Comparison of ENCODE assay signal across 12 cellular contexts in genomic region chr1:24117722-24118409, GRCh38. TPM values are rescaled to one million over a fixed set of nuclear protein-coding genes. Genes with fewer than 3 reads are reported as not detected.
DNase-seq lines count a peak whose midpoint lies in the region; ATAC-seq and TF ChIP-seq lines count a peak whose summit lies in the region.
"Had no signal": no experiment of that assay in that cellular context is flagged by ENCODE, and none has a peak within 500 bp of the region (broad histone marks: within the 10 kb centered on the region; RNA-seq: fewer than 3 reads in every experiment).

No MANE protein-coding gene starts in this region.

- POLR2A ChIA-PET in Panc1 (lab: Charles Lee): no interaction called here

- TF ChIP-seq CTCF in Panc1 (IDR thresholded peaks at IDR 0.05): no peak
- no peak for TF ChIP-seq CTCF in fibroblast of lung (conservative IDR thresholded peaks at IDR 0.05 in 1 of 2, IDR thresholded peaks at IDR 0.05 in 1 of 2; ENCODE audit: low read depth in 1 of 2, low read length in 2 of 2)

- peaks cover 30% of the 10 kb centered on the region for H3K27me3 Mint-ChIP-seq in activated naive CD8-positive, alpha-beta T cell treated with anti-CD3 and anti-CD28 coated beads for 36 hours

- no peak overlapping the region for H3K4me3 ChIP-seq in Panc1 (ENCODE audit: low read depth in 2 of 2, low read length in 2 of 2)
- no peak overlapping the region for H3K4me3 ChIP-seq in fibroblast of lung (replicated peaks in 1 of 4; ENCODE audit: control extremely low read depth in 1 of 4, insufficient read depth in 1 of 4, low read depth in 3 of 4, low read length in 4 of 4)
- H3K4me3 ChIP-seq: uterus had no signal

- H3K27me3 ChIP-seq in Panc1 (ENCODE audit: control insufficient read depth, insufficient read depth, low read length) (no peaks in the 10 kb centered on the region), fibroblast of lung (ENCODE audit: control insufficient read depth, insufficient read depth, low read length) (peaks cover 13% of the 10 kb centered on the region)
- H3K27me3 ChIP-seq: uterus had no signal

- H3K79me2 ChIP-seq in fibroblast of lung (ENCODE audit: control insufficient read depth, insufficient read depth, low read length): no peaks in the 10 kb centered on the region

- intact Hi-C loops in Panc1 (cut with micrococcal nuclease; ENCODE audit: unreplicated experiment): no loop called here

- H3K27ac Mint-ChIP-seq in activated naive CD8-positive, alpha-beta T cell treated with anti-CD3 and anti-CD28 coated beads for 36 hours: no peak overlapping the region

- H3K27ac ChIP-seq in Panc1 (ENCODE audit: low read length) (no peak overlapping the region), fibroblast of lung (ENCODE audit: insufficient read depth, low read length) (no peak overlapping the region)
- H3K27ac ChIP-seq: uterus had no signal

- H3K4me1 Mint-ChIP-seq in activated naive CD8-positive, alpha-beta T cell treated with anti-CD3 and anti-CD28 coated beads for 36 hours: no peaks in the 10 kb centered on the region

- no peak overlapping the region for H3K9ac ChIP-seq in fibroblast of lung (ENCODE audit: insufficient read depth, low read length)

- H4K20me1 ChIP-seq in fibroblast of lung (ENCODE audit: control insufficient read depth, extremely low read depth, insufficient read depth, low read length): no peaks in the 10 kb centered on the region

- peak; percentile 73 for DNase-seq in EH (ENCODE audit: low read depth)
- no peak for DNase-seq in Panc1 (ENCODE audit: low read depth, low spot score)
- peak; percentile 31 to 75 for DNase-seq in fibroblast of lung (ENCODE audit: low read depth in 2 of 2)
- peak; percentile 81 for DNase-seq in renal cortical epithelial cell (ENCODE audit: low read depth)
- DNase-seq in GM19240 (ENCODE audit: insufficient read length, low spot score): no peak
- no peak for DNase-seq in UCSD-AML1 (lab: John Stamatoyannopoulos, UW; ENCODE audit: unreplicated experiment)
- DNase-seq in activated naive CD8-positive, alpha-beta T cell treated with anti-CD3 and anti-CD28 coated beads for 36 hours: no peak
- DNase-seq: Kasumi-1, NCI-H2227 treated with DMSO at 0.1 percent for 48 hours, uterus had no signal

- H3K36me3 ChIP-seq in Panc1 (ENCODE audit: control insufficient read depth, insufficient read depth, low read length) (no peaks in the 10 kb centered on the region), fibroblast of lung (ENCODE audit: control insufficient read depth, insufficient read depth, low read length) (no peaks in the 10 kb centered on the region)
- H3K36me3 ChIP-seq: uterus had no signal

- H3K4me2 ChIP-seq in fibroblast of lung (ENCODE audit: extremely low read depth, insufficient read depth, low read length): no peak overlapping the region

- in situ Hi-C loops in Panc1 (cut with HindIII; ENCODE audit: low pct_unique_long_range_greater_than_20kb, low sequenced_read_pairs): no loop called here

- H3K9me3 ChIP-seq in Panc1 (ENCODE audit: control insufficient read depth, insufficient read depth, low read depth, low read length) (no peaks in the 10 kb centered on the region), fibroblast of lung (ENCODE audit: control insufficient read depth, insufficient read depth, low read depth, low read length) (no peaks in the 10 kb centered on the region)
- H3K9me3 ChIP-seq: uterus had no signal

- BruUV-seq in Panc1 (replicated peaks; lab: Mats Ljungman, UMichigan): no TSS peak

- ATAC-seq in Panc1 (0 out of 2 replicates have a peak, but pooled peaks have one; percentile 31), GM21529 (IDR thresholded peaks at IDR 0.05; ENCODE audit: unreplicated experiment) (no peak)

- no peaks in the 10 kb centered on the region for H3K9me3 Mint-ChIP-seq in activated naive CD8-positive, alpha-beta T cell treated with anti-CD3 and anti-CD28 coated beads for 36 hours

- H3K36me3 Mint-ChIP-seq in activated naive CD8-positive, alpha-beta T cell treated with anti-CD3 and anti-CD28 coated beads for 36 hours: no peaks in the 10 kb centered on the region

- no peak overlapping the region for H2AFZ ChIP-seq in fibroblast of lung (ENCODE audit: low read length)

- H3K4me1 ChIP-seq in Panc1 (ENCODE audit: control insufficient read depth, insufficient read depth, low read length) (no peaks in the 10 kb centered on the region; the same call in 1 of the 2 replicates), fibroblast of lung (ENCODE audit: control insufficient read depth, extremely low read depth, insufficient read depth, low read length) (no peaks in the 10 kb centered on the region)

- CTCF ChIA-PET in Panc1 (lab: Charles Lee): no interaction called here

- H3K4me3 Mint-ChIP-seq in activated naive CD8-positive, alpha-beta T cell treated with anti-CD3 and anti-CD28 coated beads for 36 hours: no peak overlapping the region

RNA-seq across cellular contexts. Expression of gene MYOM3, which starts 5.9 kb away (rescaled TPM):
- total RNA-seq in Panc1 (2021; ENCODE audit: unreplicated experiment) (0.05 TPM), fibroblast of lung (not detected in 2 replicates), renal cortical epithelial cell (1.5 and 9.0 TPM in 2 replicates)
- not detected for polyA plus RNA-seq in Panc1 (2012; ENCODE audit: insufficient read length)
- polyA plus RNA-seq in fibroblast of lung: not detected in 2 replicates
- polyA plus RNA-seq in fibroblast of lung (2012): not detected in 2 replicates
- polyA minus RNA-seq in fibroblast of lung (ENCODE audit: low replicate concordance): not detected in 2 replicates
- total RNA-seq in activated naive CD8-positive, alpha-beta T cell treated with anti-CD3 and anti-CD28 coated beads for 36 hours: not detected

RNA-seq across cellular contexts. Expression of gene IL22RA1, which starts 25.1 kb away (rescaled TPM):
- 1.1 TPM for total RNA-seq in Panc1 (2021; ENCODE audit: unreplicated experiment)
- polyA plus RNA-seq in Panc1 (2012; ENCODE audit: insufficient read length): 1.8 TPM
- total RNA-seq in fibroblast of lung: under 0.01 TPM in 1 of 2 replicates, not detected in the other
- polyA plus RNA-seq in fibroblast of lung: 0.03 and 0.06 TPM in 2 replicates
- 0.05 and 0.13 TPM in 2 replicates for polyA plus RNA-seq in fibroblast of lung (2012)
- polyA minus RNA-seq in fibroblast of lung (ENCODE audit: low replicate concordance): not detected in 2 replicates
- total RNA-seq in renal cortical epithelial cell: 0.05 TPM in 1 of 2 replicates, not detected in the other
- total RNA-seq in activated naive CD8-positive, alpha-beta T cell treated with anti-CD3 and anti-CD28 coated beads for 36 hours: not detected
- total RNA-seq: myocyte had no signal

Comparison
In these comparisons a context has a peak if more than half of its experiments do, and no peak if none do; other contexts are left out.
1. DNase-seq: peak in EH (single experiment), fibroblast of lung (2 of 2) and renal cortical epithelial cell (single experiment); none in Panc1 (single experiment), GM19240 (single experiment), UCSD-AML1 (single experiment) and activated naive CD8-positive, alpha-beta T cell treated with anti-CD3 and anti-CD28 coated beads for 36 hours (single experiment).